In the genomic region with DNA sequence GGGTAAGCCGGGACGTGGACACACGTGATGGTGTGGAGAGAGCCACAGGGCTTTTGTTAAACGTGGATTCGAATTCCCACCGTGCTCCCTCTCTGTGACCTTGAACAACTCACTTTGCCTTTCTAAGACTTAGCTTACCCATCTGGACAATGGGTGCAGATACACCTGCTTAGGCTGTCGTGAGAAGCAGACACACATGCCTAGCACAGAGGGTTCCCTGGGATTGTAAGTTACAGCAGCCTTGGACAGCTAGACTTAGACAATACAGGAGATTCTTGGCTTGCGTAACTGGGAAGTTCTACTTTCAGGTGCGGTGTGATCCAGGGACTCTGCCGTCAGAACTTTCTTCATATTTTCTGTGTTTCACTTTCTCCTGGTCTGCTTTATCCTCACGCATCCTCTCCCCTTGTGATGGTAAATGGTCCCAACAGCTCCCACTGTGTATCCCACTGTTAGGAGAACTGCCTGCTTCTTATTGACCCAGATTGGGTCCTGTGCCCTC, we compare ENCODE assay signal across 15 cellular contexts.
DNase-seq lines count a peak whose midpoint lies in the region; TF ChIP-seq lines count a peak whose summit lies in the region.
"Had no signal": no experiment of that assay in that cellular context is flagged by ENCODE, and none has a peak within 500 bp of the region (broad histone marks: within the 10 kb centered on the region; RNA-seq: fewer than 3 reads in every experiment).

No MANE protein-coding gene starts in this region.

- peaks cover 4% of the 10 kb centered on the region; the same call in 1 of the 2 replicates for H3K4me1 ChIP-seq in H9 (ENCODE audit: insufficient read depth, low read length)
- H3K4me1 ChIP-seq in NT2/D1 (ENCODE audit: insufficient read depth, insufficient read length), result peaks cover 10% of the 10 kb centered on the region
- peaks cover 36% of the 10 kb centered on the region for H3K4me1 ChIP-seq in mesenchymal stem cell (ENCODE audit: control insufficient read depth, insufficient read depth, low read depth, low read length)
- peaks cover 22 to 74% (median 54%) of the 10 kb centered on the region in 4 donors for H3K4me1 ChIP-seq in stomach

- no peak for TF ChIP-seq POLR2A in stomach (IDR thresholded peaks at IDR 0.05)

- H2BK20ac ChIP-seq in H9 (ENCODE audit: low read depth, low read length, poor library complexity, severe bottlenecking), result no peak overlapping the region

- no peak overlapping the region for H2BK120ac ChIP-seq in H9 (ENCODE audit: low read depth, low read length, poor library complexity, severe bottlenecking)
- no peak overlapping the region for H2BK120ac ChIP-seq in mesenchymal stem cell (ENCODE audit: low read depth, low read length)

- no peak overlapping the region; the same call in 1 of the 2 replicates for H3K14ac ChIP-seq in H9 (ENCODE audit: insufficient read depth, low read length)
- peak overlapping the region in 1 of 2 experiments; percentile 68 for H3K14ac ChIP-seq in mesenchymal stem cell (ENCODE audit: low read length in 2 of 2)

- H3K79me2 ChIP-seq in H9 (ENCODE audit: insufficient read depth, low read length), result no peaks in the 10 kb centered on the region

- no peak overlapping the region for H3K4me3 Mint-ChIP-seq in H9
- H3K4me3 Mint-ChIP-seq: stimulated activated naive CD8-positive, alpha-beta T cell treated with anti-CD3 and anti-CD28 coated beads, Interleukin-15, amount 100 ng/mL, for 72 hours had no signal

- peak overlapping the region; percentile 34 to 83 (median 49); a peak in 4 of 7 replicates for H3K27ac Mint-ChIP-seq in H9

- H4K20me1 ChIP-seq in H9 (ENCODE audit: control insufficient read depth, insufficient read depth, insufficient read length), result no peaks in the 10 kb centered on the region

- no peak overlapping the region for H3K56ac ChIP-seq in H9 (ENCODE audit: insufficient read length, low read depth, low read length)

- H4K91ac ChIP-seq in H9 (ENCODE audit: insufficient read length, low read depth, low read length) (no peak overlapping the region), mesenchymal stem cell (ENCODE audit: low read length) (peak overlapping the region; percentile 78)

- H3K23ac ChIP-seq in H9 (ENCODE audit: insufficient read length, low read depth, low read length) (no peak overlapping the region), mesenchymal stem cell (ENCODE audit: low read length in 2 of 2) (no peak overlapping the region)

- H3K4me2 ChIP-seq in H9 (ENCODE audit: insufficient read depth, insufficient read length, low read length), result no peak overlapping the region
- no peak overlapping the region for H3K4me2 ChIP-seq in mesenchymal stem cell (ENCODE audit: low read length, poor library complexity, severe bottlenecking)
- H3K4me2 ChIP-seq: SK-N-SH had no signal

- peaks cover 26 to 83% (median 57%) of the 10 kb centered on the region in 3 experiments for H3K36me3 Mint-ChIP-seq in H9 (ENCODE audit: insufficient read depth in 1 of 3, low read depth in 3 of 3)

- no peak overlapping the region for H2BK15ac ChIP-seq in H9 (ENCODE audit: low read depth, low read length)
- no peak overlapping the region for H2BK15ac ChIP-seq in mesenchymal stem cell (ENCODE audit: low read depth, poor library complexity, severe bottlenecking)

- no peaks in the 10 kb centered on the region for H3K9me3 Mint-ChIP-seq in H9
- H3K9me3 Mint-ChIP-seq: stimulated activated naive CD8-positive, alpha-beta T cell treated with anti-CD3 and anti-CD28 coated beads, Interleukin-15, amount 100 ng/mL, for 72 hours had no signal

- H2BK12ac ChIP-seq in H9 (ENCODE audit: insufficient read length, low read depth, low read length) (no peak overlapping the region), mesenchymal stem cell (ENCODE audit: low read length in 2 of 2) (peak overlapping the region; percentile 21 to 55)

- H2AFZ ChIP-seq in H9 (ENCODE audit: low read length) (no peak overlapping the region), mesenchymal stem cell (ENCODE audit: low read depth, low read length) (no peak overlapping the region)

- DNase-seq in H9 (no peak), NT2/D1 (ENCODE audit: low read depth, low spot score) (no peak), mesenchymal stem cell (no peak), stomach (no peak), NCI-H2196 (lab: John Stamatoyannopoulos, UW; ENCODE audit: unreplicated experiment) (no peak), NCI-H446 treated with DMSO at 0.1 percent for 48 hours (lab: John Stamatoyannopoulos, UW) (no peak), Kasumi-1 (lab: John Stamatoyannopoulos, UW) (no peak)
- DNase-seq: activated CD8-positive, alpha-beta memory T cell treated with anti-CD3 and anti-CD28 coated beads for 24 hours; islet precursor cell; NCI-H187 treated with DMSO at 0.1 percent for 48 hours; NCI-H524; SK-N-SH; stimulated activated naive CD8-positive, alpha-beta T cell treated with anti-CD3 and anti-CD28 coated beads, Interleukin-15, amount 100 ng/mL, for 72 hours had no signal

- no peak overlapping the region for H3K27ac ChIP-seq in H9 (ENCODE audit: insufficient read length, low read depth, low read length)
- peak overlapping the region; percentile 89 for H3K27ac ChIP-seq in mesenchymal stem cell (ENCODE audit: low read length, poor library complexity, severe bottlenecking)
- peak overlapping the region in 4 of 5 donors; percentile 47 to 80 (median 68) for H3K27ac ChIP-seq in stomach

- H4K5ac ChIP-seq in H9 (ENCODE audit: insufficient read length, low read depth, low read length), result no peak overlapping the region

- H3K9me3 ChIP-seq in H9 (ENCODE audit: control insufficient read depth, low read depth, low read length) (no peaks in the 10 kb centered on the region), NT2/D1 (ENCODE audit: insufficient read depth, low read length) (no peaks in the 10 kb centered on the region), mesenchymal stem cell (ENCODE audit: control insufficient read depth, low read length) (no peaks in the 10 kb centered on the region), stomach (no peaks in the 10 kb centered on the region)
- H3K9me3 ChIP-seq: Peyer's patch, SK-N-SH had no signal

- H3K9ac ChIP-seq in H9 (ENCODE audit: extremely low read depth, insufficient read length, low read length), result no peak overlapping the region
- H3K9ac ChIP-seq in NT2/D1 (ENCODE audit: insufficient read length, low read depth), result peak overlapping the region; percentile 24
- no peak overlapping the region for H3K9ac ChIP-seq in mesenchymal stem cell (ENCODE audit: low read length)
- H3K9ac ChIP-seq: SK-N-SH had no signal

- TF ChIP-seq CTCF in H9 (conservative IDR thresholded peaks at IDR 0.05), result no peak
- no peak for TF ChIP-seq CTCF in stomach (IDR thresholded peaks at IDR 0.05)

- TF ChIP-seq EP300 in stomach (IDR thresholded peaks at IDR 0.05), result no peak

- H4K8ac ChIP-seq in H9 (replicated peaks; ENCODE audit: insufficient read length, low read depth, low read length) (no peak overlapping the region), mesenchymal stem cell (ENCODE audit: low read length) (peak overlapping the region; percentile 31)

- H3K36me3 ChIP-seq in NT2/D1 (ENCODE audit: insufficient read depth, insufficient read length, low read length) (peaks cover 76% of the 10 kb centered on the region), mesenchymal stem cell (ENCODE audit: control insufficient read depth in 1 of 2, insufficient read depth in 2 of 2, low read depth in 1 of 2, low read length in 2 of 2) (peaks cover 28 to 89% of the 10 kb centered on the region in 2 experiments), stomach (peaks cover 55 to 92% (median 88%) of the 10 kb centered on the region in 4 donors)

- H3K27me3 ChIP-seq in H9 (ENCODE audit: insufficient read depth, low read length) (no peaks in the 10 kb centered on the region), NT2/D1 (ENCODE audit: insufficient read depth, insufficient read length) (no peaks in the 10 kb centered on the region), mesenchymal stem cell (ENCODE audit: control insufficient read depth in 1 of 2, insufficient read depth in 1 of 2, low read length in 2 of 2) (no peaks in the 10 kb centered on the region), stomach (no peaks in the 10 kb centered on the region)
- H3K27me3 ChIP-seq: Peyer's patch had no signal

- H3K23me2 ChIP-seq in H9 (ENCODE audit: insufficient read length, low read depth, low read length, poor library complexity, severe bottlenecking), result no peaks in the 10 kb centered on the region

- H2BK5ac ChIP-seq in H9 (ENCODE audit: insufficient read length, low read length), result no peak overlapping the region
- H2BK5ac ChIP-seq in mesenchymal stem cell (ENCODE audit: low read depth, low read length, poor library complexity, severe bottlenecking), result peak overlapping the region; percentile 49

- H3K79me1 ChIP-seq in H9 (ENCODE audit: insufficient read depth, low read depth, low read length, poor library complexity, severe bottlenecking) (no peaks in the 10 kb centered on the region), mesenchymal stem cell (replicated peaks; ENCODE audit: low read length, poor library complexity, severe bottlenecking) (no peaks in the 10 kb centered on the region)

- intact Hi-C loops in stomach (cut with DNase I; ENCODE audit: low total_unique reads), result no loop called here

- H2AK5ac ChIP-seq in H9 (ENCODE audit: insufficient read length, low read length) (no peak overlapping the region), mesenchymal stem cell (ENCODE audit: low read length, severe bottlenecking) (peak overlapping the region; percentile 21)

- H3T11ph ChIP-seq in H9 (ENCODE audit: low read length), result no peak overlapping the region

- no peaks in the 10 kb centered on the region; the same call in 1 of the 2 replicates for H3K27me3 Mint-ChIP-seq in H9 (ENCODE audit: low read depth)
- H3K27me3 Mint-ChIP-seq: stimulated activated naive CD8-positive, alpha-beta T cell treated with anti-CD3 and anti-CD28 coated beads, Interleukin-15, amount 100 ng/mL, for 72 hours had no signal

- H3K18ac ChIP-seq in H9 (ENCODE audit: insufficient read length, low read depth, low read length) (no peak overlapping the region), mesenchymal stem cell (ENCODE audit: low read depth in 1 of 2, low read length in 2 of 2) (peak overlapping the region in 1 of 2 experiments; percentile 41)

- H3K4me1 Mint-ChIP-seq in H9, result peaks cover 19 to 24% of the 10 kb centered on the region in 2 experiments

- H3K4ac ChIP-seq in H9 (ENCODE audit: low read depth, low read length), result no peak overlapping the region
- no peak overlapping the region for H3K4ac ChIP-seq in mesenchymal stem cell (ENCODE audit: low read depth in 1 of 2, low read length in 2 of 2)

- no CpG with 5 or more reads among the region's 11 CpGs for WGBS in H9 (ENCODE audit: extremely low coverage, insufficient read length, low lambda C conversion rate)
- WGBS in mesenchymal stem cell, result 98% methylated on average over 11 of the region's 11 CpGs
- WGBS in stomach, 5 donors, result 90 to 95% (median 92%) methylated on average over 11 of the region's 11 CpGs

- no peak overlapping the region for H3K4me3 ChIP-seq in NT2/D1 (ENCODE audit: insufficient read length, low read depth)
- H3K4me3 ChIP-seq in mesenchymal stem cell (ENCODE audit: insufficient read depth in 1 of 2, low read depth in 1 of 2, low read length in 2 of 2), result no peak overlapping the region
- no peak overlapping the region for H3K4me3 ChIP-seq in stomach
- H3K4me3 ChIP-seq: coronary artery, Peyer's patch had no signal
